In the genomic region with DNA sequence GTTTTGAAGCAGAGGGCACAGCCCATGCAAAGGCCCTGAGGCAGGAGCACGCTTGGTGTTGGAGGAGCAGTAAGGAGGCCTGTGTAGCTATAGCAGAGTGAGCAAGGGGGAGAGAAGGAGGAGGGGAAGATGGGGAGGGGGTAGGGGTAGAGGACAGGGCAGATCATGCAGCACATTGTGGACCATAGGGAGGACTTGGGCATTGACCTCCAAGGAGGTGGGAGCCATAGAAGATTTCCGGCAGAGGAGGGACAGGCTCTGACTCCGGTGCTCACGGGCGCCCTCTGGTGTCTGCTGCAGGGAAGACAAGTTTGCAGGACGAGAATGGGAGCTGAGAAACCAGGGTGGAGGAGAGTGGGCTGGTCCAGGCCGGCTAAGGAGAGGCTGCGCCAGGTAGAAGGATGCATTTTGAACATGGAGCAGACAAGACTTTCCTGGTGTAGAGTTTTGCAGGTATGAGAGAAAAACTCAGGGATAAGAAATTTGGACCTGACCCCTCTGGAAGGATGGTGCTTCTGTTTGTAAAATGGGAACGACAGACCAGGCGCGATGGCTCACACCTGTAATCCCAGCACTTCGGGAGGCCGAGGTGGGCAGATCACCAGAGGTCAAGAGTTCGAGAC, we compare ENCODE assay signal across 8 cellular contexts. TPM values are rescaled to one million over a fixed set of nuclear protein-coding genes. Genes with fewer than 3 reads are reported as not detected.
DNase-seq lines count a peak whose midpoint lies in the region; TF ChIP-seq lines count a peak whose summit lies in the region.

No MANE protein-coding gene starts in this region.

- no peaks in the 10 kb centered on the region for H3K36me3 ChIP-seq in brain microvascular endothelial cell (replicated peaks)
- H3K36me3 ChIP-seq in kidney epithelial cell (ENCODE audit: control insufficient read depth, insufficient read depth, low read length): no peaks in the 10 kb centered on the region

- H3K27ac ChIP-seq in VCaP (no peak overlapping the region), brain microvascular endothelial cell (no peak overlapping the region)

- H3K27me3 ChIP-seq in brain microvascular endothelial cell (replicated peaks) (no peaks in the 10 kb centered on the region), kidney epithelial cell (ENCODE audit: control insufficient read depth, insufficient read depth, low read length) (no peaks in the 10 kb centered on the region)

- in situ Hi-C loops in brain microvascular endothelial cell (cut with HindIII; ENCODE audit: low pct_ligation_motif_present, low sequenced_read_pairs): no loop called here

- DNase-seq in DMS79 treated with DMSO at 0.1 percent for 48 hours (lab: John Stamatoyannopoulos, UW) (peak; percentile 22), DMS79 (lab: John Stamatoyannopoulos, UW) (no peak), NCI-H1694 (lab: John Stamatoyannopoulos, UW) (peak; percentile 54), brain microvascular endothelial cell (peak; percentile 63), kidney epithelial cell (ENCODE audit: low read depth) (no peak), NCI-H187 treated with DMSO at 0.1 percent for 48 hours (lab: John Stamatoyannopoulos, UW) (no peak)
- DNase-seq in stimulated activated CD4-positive, alpha-beta T cell treated with anti-CD3 and anti-CD28 coated beads, Interleukin-1b, Interleukin-23, amount 100 ng/mL, for 48 hours: peak; percentile 88

- peak; percentile 58; the same call in 1 of the 2 replicates for TF ChIP-seq CTCF in VCaP (conservative IDR thresholded peaks at IDR 0.05)
- TF ChIP-seq CTCF in brain microvascular endothelial cell (IDR thresholded peaks at IDR 0.05; ENCODE audit: low read depth, low read length, missing control alignments): peak; percentile 92
- TF ChIP-seq CTCF in kidney epithelial cell (IDR thresholded peaks at IDR 0.05; ENCODE audit: insufficient read depth, low read length, poor library complexity, severe bottlenecking): peak; percentile 91

- H3K4me3 ChIP-seq in brain microvascular endothelial cell (ENCODE audit: low read depth, low read length) (no peak overlapping the region), kidney epithelial cell (ENCODE audit: low read depth, low read length) (no peak overlapping the region)

RNA-seq across cellular contexts. Expression of a gene that starts 13.7 kb away (rescaled TPM):
- total RNA-seq in kidney epithelial cell: not detected in 2 replicates

RNA-seq across cellular contexts. Expression of a gene that starts 15.8 kb away (rescaled TPM):
- total RNA-seq in kidney epithelial cell: 198 and 249 TPM in 2 replicates

RNA-seq across cellular contexts. Expression of a gene that starts 42.6 kb away (rescaled TPM):
- total RNA-seq in kidney epithelial cell: 58.8 and 59.2 TPM in 2 replicates

RNA-seq across cellular contexts. Expression of a gene that starts 42.8 kb away (rescaled TPM):
- total RNA-seq in kidney epithelial cell: 0.33 and 0.34 TPM in 2 replicates

Comparison
In these comparisons a context has a peak if more than half of its experiments do, and no peak if none do; other contexts are left out.
1. DNase-seq: peak in DMS79 treated with DMSO at 0.1 percent for 48 hours (single experiment), NCI-H1694 (single experiment), brain microvascular endothelial cell (single experiment) and stimulated activated CD4-positive, alpha-beta T cell treated with anti-CD3 and anti-CD28 coated beads, Interleukin-1b, Interleukin-23, amount 100 ng/mL, for 48 hours (single experiment); none in DMS79 (single experiment), kidney epithelial cell (single experiment) and NCI-H187 treated with DMSO at 0.1 percent for 48 hours (single experiment).
2. Peak in every context shown above with its lines, with median percentiles within 50 percentile points of each other: CTCF ChIP-seq.